ENCODE assay signal across 1 cellular context in the genomic region with DNA sequence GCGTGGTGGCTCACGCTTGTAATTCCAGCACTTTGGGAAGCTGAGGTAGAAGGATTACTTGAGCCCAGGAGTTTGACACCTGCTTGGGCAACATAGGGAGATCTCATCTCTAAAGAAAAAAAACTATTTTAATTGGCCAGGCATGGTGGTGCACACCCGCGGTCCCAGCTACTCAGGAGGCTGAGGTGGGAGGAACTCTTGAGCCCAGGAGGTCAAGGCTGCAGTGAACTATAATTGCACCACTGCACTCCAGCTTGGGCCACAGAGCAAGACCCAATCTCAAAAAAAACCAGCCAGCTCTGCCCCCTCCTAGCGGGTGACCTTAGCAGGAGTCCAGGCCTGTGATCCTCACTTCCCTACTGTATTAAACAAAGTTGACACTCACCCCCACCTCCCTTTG.
TF ChIP-seq lines count a peak whose summit lies in the region.

No MANE protein-coding gene starts in this region.

TF ChIP-seq in A549, 52 proteins besides CTCF, POLR2A, EP300 and RAD21:
- TF ChIP-seq, protein P1, sequence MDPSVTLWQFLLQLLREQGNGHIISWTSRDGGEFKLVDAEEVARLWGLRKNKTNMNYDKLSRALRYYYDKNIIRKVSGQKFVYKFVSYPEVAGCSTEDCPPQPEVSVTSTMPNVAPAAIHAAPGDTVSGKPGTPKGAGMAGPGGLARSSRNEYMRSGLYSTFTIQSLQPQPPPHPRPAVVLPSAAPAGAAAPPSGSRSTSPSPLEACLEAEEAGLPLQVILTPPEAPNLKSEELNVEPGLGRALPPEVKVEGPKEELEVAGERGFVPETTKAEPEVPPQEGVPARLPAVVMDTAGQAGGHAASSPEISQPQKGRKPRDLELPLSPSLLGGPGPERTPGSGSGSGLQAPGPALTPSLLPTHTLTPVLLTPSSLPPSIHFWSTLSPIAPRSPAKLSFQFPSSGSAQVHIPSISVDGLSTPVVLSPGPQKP (IDR thresholded peaks at IDR 0.05; ENCODE audit: low read depth, low read length), result no peak
- TF ChIP-seq FOSB (CRISPR knock-in tag; IDR thresholded peaks at IDR 0.05), result no peak
- no peak for TF ChIP-seq PHF8 (IDR thresholded peaks at IDR 0.05; ENCODE audit: borderline replicate concordance, low read depth)
- TF ChIP-seq JUNB (IDR thresholded peaks at IDR 0.05), result no peak
- TF ChIP-seq CBX2 (IDR thresholded peaks at IDR 0.05; ENCODE audit: borderline replicate concordance, low read depth), result no peak
- no peak for TF ChIP-seq NR3C1 (IDR thresholded peaks at IDR 0.05)
- no peak for TF ChIP-seq SREBF2 (IDR thresholded peaks at IDR 0.05)
- no peak for TF ChIP-seq NPAS2 (CRISPR knock-in tag; IDR thresholded peaks at IDR 0.05; ENCODE audit: borderline replicate concordance)
- TF ChIP-seq ZNF302 (CRISPR knock-in tag; IDR thresholded peaks at IDR 0.05), result no peak
- no peak for TF ChIP-seq POLR2AphosphoS2 (conservative IDR thresholded peaks at IDR 0.05; ENCODE audit: low read length)
- no peak for TF ChIP-seq KDM1A (IDR thresholded peaks at IDR 0.05; ENCODE audit: low read depth)
- TF ChIP-seq ZSCAN20 (CRISPR knock-in tag; IDR thresholded peaks at IDR 0.05), result no peak
- TF ChIP-seq TP53 (CRISPR knock-in tag; IDR thresholded peaks at IDR 0.05), result no peak
- TF ChIP-seq ZC3H11A (IDR thresholded peaks at IDR 0.05), result no peak
- TF ChIP-seq SMC3 (IDR thresholded peaks at IDR 0.05), result no peak
- no peak for TF ChIP-seq MAFK (IDR thresholded peaks at IDR 0.05; ENCODE audit: partially characterized antibody)
- TF ChIP-seq, protein P2, sequence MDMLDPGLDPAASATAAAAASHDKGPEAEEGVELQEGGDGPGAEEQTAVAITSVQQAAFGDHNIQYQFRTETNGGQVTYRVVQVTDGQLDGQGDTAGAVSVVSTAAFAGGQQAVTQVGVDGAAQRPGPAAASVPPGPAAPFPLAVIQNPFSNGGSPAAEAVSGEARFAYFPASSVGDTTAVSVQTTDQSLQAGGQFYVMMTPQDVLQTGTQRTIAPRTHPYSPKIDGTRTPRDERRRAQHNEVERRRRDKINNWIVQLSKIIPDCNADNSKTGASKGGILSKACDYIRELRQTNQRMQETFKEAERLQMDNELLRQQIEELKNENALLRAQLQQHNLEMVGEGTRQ (IDR thresholded peaks at IDR 0.05), result no peak
